Comparison of ENCODE assay signal across 21 cellular contexts in genomic region chr1:115118086-115118485, GRCh38.
"Had no signal": no experiment of that assay in that cellular context is flagged by ENCODE, and none has a peak within 500 bp of the region (broad histone marks: within the 10 kb centered on the region; RNA-seq: fewer than 3 reads in every experiment).

No MANE protein-coding gene starts in this region.

- ATAC-seq: activated CD4-positive, alpha-beta T cell treated with anti-CD3 and anti-CD28 coated beads for 36 hours; activated T-cell treated with anti-CD3 and anti-CD28 coated beads, Interleukin-2, amount 50 U/mL, for 4 hours; heart left ventricle; naive thymus-derived CD8-positive, alpha-beta T cell; WTC11 had no signal

- H3K4me3 ChIP-seq: heart left ventricle, lung, neural progenitor cell, sigmoid colon, spleen, uterus had no signal

- H3K4me1 ChIP-seq: neural progenitor cell, uterus had no signal

- H3K27me3 ChIP-seq: neural progenitor cell, sigmoid colon, uterus had no signal

- H3K27ac ChIP-seq: heart left ventricle, neural progenitor cell, sigmoid colon, spleen, uterus had no signal

- DNase-seq: activated CD4-positive, alpha-beta T cell treated with anti-CD3 and anti-CD28 coated beads for 36 hours; activated CD4-positive, alpha-beta T cell treated with anti-CD3 and anti-CD28 coated beads, Interleukin-2, amount 50 U/mL, for 48 hours; activated CD8-positive, alpha-beta memory T cell treated with anti-CD3 and anti-CD28 coated beads, Interleukin-2, amount 50 U/mL, for 48 hours; activated naive CD4-positive, alpha-beta T cell treated with Interleukin-2 at 50 U/mL for 16 hours; activated T-cell treated with anti-CD3 and anti-CD28 coated beads, Interleukin-2, amount 50 U/mL, for 4 hours; amygdala; cortex of kidney; endodermal cell; heart left ventricle; islet precursor cell; naive thymus-derived CD8-positive, alpha-beta T cell; retina; sigmoid colon; spleen; stimulated activated CD4-positive, alpha-beta T cell treated with anti-CD3 and anti-CD28 coated beads, Interleukin-4, amount 100 ng/mL, for 1 hour; stimulated activated naive CD4-positive, alpha-beta T cell treated with Interleukin-2 at 50 U/mL for 16 hours; uterus had no signal

- H3K9ac ChIP-seq: neural progenitor cell had no signal

- FAIRE-seq: TTC549 had no signal

- H3K4me2 ChIP-seq: neural progenitor cell had no signal

- H3K36me3 ChIP-seq: heart left ventricle, neural progenitor cell, sigmoid colon, spleen, uterus had no signal

- H2AFZ ChIP-seq: neural progenitor cell had no signal
